In genomic region chr17:66714046-66715023, GRCh38 we compare ENCODE assay signal across 12 cellular contexts.
A peak's percentile ranks its signal among the peaks of the same experiment; 100 is the strongest.
DNase-seq lines count a peak whose midpoint lies in the region; ATAC-seq and TF ChIP-seq lines count a peak whose summit lies in the region.
"Had no signal": no experiment of that assay in that cellular context is flagged by ENCODE, and none has a peak within 500 bp of the region (broad histone marks: within the 10 kb centered on the region; RNA-seq: fewer than 3 reads in every experiment).

No MANE protein-coding gene starts in this region.

- no peak for TF ChIP-seq EP300 in tibial nerve (IDR thresholded peaks at IDR 0.05)

- H3K36me3 ChIP-seq in heart left ventricle (no peaks in the 10 kb centered on the region), tibial nerve (peaks cover 0 to 10% (median 0%) of the 10 kb centered on the region in 3 donors)

- ATAC-seq in heart left ventricle (peak in 3 of 4 donors; percentile 9 to 17 (median 16)), right cardiac atrium (no peak), T-helper 17 cell (no peak), GM19452 (IDR thresholded peaks at IDR 0.05; ENCODE audit: unreplicated experiment) (no peak)
- ATAC-seq: SK-N-SH treated with all-trans-retinoic acid at 6 μM for 48 hours had no signal

- intact Hi-C loops in heart left ventricle (cut with DNase I) = loop anchor here (1.0 to 10.0 kb wide), 8 partner anchors 192 to 973 kb away; no protein-coding TSS in a partner anchor
- intact Hi-C loops in right cardiac atrium (cut with DNase I) = loop anchor here in 3 of 4 donors (5.0 to 10.0 kb wide), 2 partner anchors 193 to 580 kb away; no protein-coding TSS in a partner anchor

- no peak overlapping the region for H3K4me3 ChIP-seq in heart left ventricle
- H3K4me3 ChIP-seq in right cardiac atrium (ENCODE audit: low read length) = no peak overlapping the region
- H3K4me3 ChIP-seq in tibial nerve = no peak overlapping the region

- TF ChIP-seq CTCF in heart left ventricle (IDR thresholded peaks at IDR 0.05) (no peak), tibial nerve (IDR thresholded peaks at IDR 0.05) (no peak)

- H3K4me1 ChIP-seq in heart left ventricle = peaks cover 0 to 26% (median 3%) of the 10 kb centered on the region in 12 donors
- H3K4me1 ChIP-seq in right cardiac atrium (ENCODE audit: control insufficient read depth, insufficient read depth, low read length) = no peaks in the 10 kb centered on the region
- H3K4me1 ChIP-seq in tibial nerve = peaks cover 0 to 49% (median 8%) of the 10 kb centered on the region in 4 donors

- peaks cover 21% of the 10 kb centered on the region for H3K4me1 Mint-ChIP-seq in T-helper 17 cell

- no peak overlapping the region for H3K4me3 Mint-ChIP-seq in T-helper 17 cell

- peak overlapping the region in 1 of 12 donors; percentile 26 for H3K27ac ChIP-seq in heart left ventricle
- H3K27ac ChIP-seq in right cardiac atrium (ENCODE audit: low read length) = no peak overlapping the region
- peak overlapping the region; percentile 34 to 78 (median 61) for H3K27ac ChIP-seq in tibial nerve

- TF ChIP-seq POLR2A in heart left ventricle (IDR thresholded peaks at IDR 0.05) (no peak), tibial nerve (IDR thresholded peaks at IDR 0.05) (no peak)

- DNase-seq in heart left ventricle (no peak), right cardiac atrium (no peak), T-helper 17 cell (no peak), islet precursor cell (peak; percentile 54), tibial nerve (ENCODE audit: low spot score in 2 of 2) (no peak), NCI-H526 treated with DMSO at 0.1 percent for 48 hours (lab: John Stamatoyannopoulos, UW) (no peak), kidney glomerular epithelial cell (lab: John Stamatoyannopoulos, UW) (no peak)
- DNase-seq: activated CD4-positive, alpha-beta T cell treated with anti-CD3 and anti-CD28 coated beads, Interleukin-2, amount 50 U/mL, for 1 hour; Kasumi-1; NCI-H446 treated with DMSO at 0.1 percent for 48 hours had no signal

- no peaks in the 10 kb centered on the region for H3K27me3 ChIP-seq in heart left ventricle
- H3K27me3 ChIP-seq in right cardiac atrium (ENCODE audit: control insufficient read depth, insufficient read depth) = no peaks in the 10 kb centered on the region
- H3K27me3 ChIP-seq in tibial nerve = no peaks in the 10 kb centered on the region

- 69 to 76% (median 74%) methylated on average over 16 to 17 of the region's 17 CpGs for WGBS in heart left ventricle, 4 donors
- WGBS in right cardiac atrium = 77% methylated on average over 17 of the region's 17 CpGs
- 79 to 90% methylated on average over 16 to 17 of the region's 17 CpGs for WGBS in tibial nerve, 2 donors

- H3K9me3 ChIP-seq in heart left ventricle = no peaks in the 10 kb centered on the region
- no peaks in the 10 kb centered on the region for H3K9me3 ChIP-seq in right cardiac atrium (ENCODE audit: control insufficient read depth, low read length)
- no peaks in the 10 kb centered on the region for H3K9me3 ChIP-seq in T-helper 17 cell (ENCODE audit: control insufficient read depth, low read length, poor library complexity, severe bottlenecking)
- no peaks in the 10 kb centered on the region for H3K9me3 ChIP-seq in tibial nerve

- no peaks in the 10 kb centered on the region for H3K27me3 Mint-ChIP-seq in T-helper 17 cell

- peak overlapping the region; percentile 78 for H3K27ac Mint-ChIP-seq in T-helper 17 cell

- H3K36me3 Mint-ChIP-seq in T-helper 17 cell (ENCODE audit: low read depth) = no peaks in the 10 kb centered on the region

Comparison
In these comparisons a context has a peak if more than half of its experiments do, and no peak if none do; other contexts are left out.
1. ATAC-seq: peak in heart left ventricle (3 of 4); none in right cardiac atrium (0 of 2), T-helper 17 cell (single experiment) and GM19452 (single experiment).